Comparison of ENCODE assay signal across 16 cellular contexts in the genomic region with DNA sequence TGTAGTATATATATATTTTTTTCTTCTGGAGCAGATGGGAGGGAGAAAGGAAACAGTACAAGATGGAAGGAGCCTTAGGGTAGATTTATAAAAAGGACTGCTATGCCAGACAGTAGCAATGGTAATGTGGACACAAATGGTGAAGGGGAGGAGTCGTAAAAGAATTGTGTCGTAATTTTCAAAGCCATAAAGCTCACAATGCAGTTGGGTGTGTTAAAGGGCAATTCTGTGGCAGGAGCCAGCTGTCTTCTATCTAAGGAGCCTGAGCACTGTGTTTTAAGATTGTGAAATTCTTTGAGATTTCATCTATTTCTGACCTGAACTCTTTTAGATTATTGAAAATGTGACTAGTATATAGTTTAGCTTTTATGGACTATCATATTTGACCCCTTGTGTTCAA. TPM values are rescaled to one million over a fixed set of nuclear protein-coding genes. Genes with fewer than 3 reads are reported as not detected.
DNase-seq lines count a peak whose midpoint lies in the region; TF ChIP-seq lines count a peak whose summit lies in the region.
"Had no signal": no experiment of that assay in that cellular context is flagged by ENCODE, and none has a peak within 500 bp of the region (broad histone marks: within the 10 kb centered on the region; RNA-seq: fewer than 3 reads in every experiment).

No MANE protein-coding gene starts in this region.

- H3K4me3 ChIP-seq in AG04450 (ENCODE audit: low read depth, low read length) (no peak overlapping the region), foreskin fibroblast (ENCODE audit: low read depth in 1 of 2, low read length in 2 of 2) (no peak overlapping the region)
- H3K4me3 ChIP-seq: neural progenitor cell, SJCRH30, uterus had no signal

- CTCF ChIA-PET in AG04450 (lab: Charles Lee) = interaction anchor here (0.6 to 2.6 kb wide), 4 partner anchors 8 to 190 kb away, joined by 4 to 10 read pairs (median 8); no protein-coding TSS in a partner anchor

- no peaks in the 10 kb centered on the region for H3K9me3 ChIP-seq in AG04450 (ENCODE audit: control insufficient read depth, insufficient read depth, low read length)
- H3K9me3 ChIP-seq: SJCRH30, uterus had no signal

- DNase-seq in AG04450 (ENCODE audit: low read depth, low spot score) (peak; percentile 15), HuH-7.5 (ENCODE audit: low spot score) (peak; percentile 64), SKM-1 (lab: John Stamatoyannopoulos, UW; ENCODE audit: unreplicated experiment) (peak; percentile 27), foreskin fibroblast (peak; percentile 66 to 84), RKO (ENCODE audit: low spot score) (no peak), NCI-H146 (lab: John Stamatoyannopoulos, UW) (no peak), substantia nigra (lab: John Stamatoyannopoulos, UW) (no peak), hippocampal formation (lab: John Stamatoyannopoulos, UW) (no peak)
- DNase-seq: activated CD8-positive, alpha-beta T cell treated with anti-CD3 and anti-CD28 coated beads for 36 hours; dermis blood vessel endothelial cell; GOT3; NCI-H2029; NCI-H748 treated with DMSO at 0.1 percent for 48 hours; SJCRH30; uterus had no signal

- POLR2A ChIA-PET in AG04450 (lab: Yijun Ruan, JAX) = interaction anchor here (0.8 to 1.6 kb wide), 2 partner anchors 9 to 15 kb away, joined by 4 read pairs; no protein-coding TSS in a partner anchor

- no peak for TF ChIP-seq CTCF in AG04450 (IDR thresholded peaks at IDR 0.05; ENCODE audit: low read depth, low read length)
- TF ChIP-seq CTCF in foreskin fibroblast (IDR thresholded peaks at IDR 0.05; ENCODE audit: low read depth, low read length) = no peak

- H3K27ac ChIP-seq in AG04450 (ENCODE audit: low read depth, low read length) = no peak overlapping the region
- no peak overlapping the region for H3K27ac ChIP-seq in substantia nigra (ENCODE audit: low read depth, low read length, poor library complexity, severe bottlenecking)
- H3K27ac ChIP-seq: neural progenitor cell, SJCRH30, uterus had no signal

- no peaks in the 10 kb centered on the region for H3K27me3 ChIP-seq in AG04450 (ENCODE audit: control insufficient read depth, insufficient read depth, low read length)
- H3K27me3 ChIP-seq: neural progenitor cell, SJCRH30, uterus had no signal

RNA-seq across cellular contexts. Expression of a gene that starts 58.9 kb away (rescaled TPM):
- 19.2 and 22.9 TPM in 2 replicates for polyA plus RNA-seq in AG04450 (2011; rRNA removed)
- polyA minus RNA-seq in AG04450 (2011; rRNA and poly(A)+ RNA removed) = 13.8 and 17.7 TPM in 2 replicates

Comparison
In these comparisons a context has a peak if more than half of its experiments do, and no peak if none do; other contexts are left out.
1. DNase-seq: peak in AG04450 (single experiment), HuH-7.5 (single experiment), SKM-1 (single experiment) and foreskin fibroblast (2 of 2); none in RKO (single experiment), NCI-H146 (single experiment), substantia nigra (0 of 49) and hippocampal formation (0 of 2).